ENCODE assay signal across 8 cellular contexts in genomic region chr9:75087824-75088645, GRCh38. TPM values are rescaled to one million over a fixed set of nuclear protein-coding genes. Genes with fewer than 3 reads are reported as not detected.
DNase-seq lines count a peak whose midpoint lies in the region; ATAC-seq lines count a peak whose summit lies in the region.

NMRK1 (minus strand) TSS chr9:75088155; CDS start chr9:75083115, 5,040 bp downstream.
OSTF1 (plus strand) TSS chr9:75088514; CDS start chr9:75088693, 179 bp downstream.

- DNase-seq in COLO668 (lab: John Stamatoyannopoulos, UW; ENCODE audit: unreplicated experiment) (peak; percentile 99), HT-29 (ENCODE audit: low spot score) (peak; percentile 96), lung microvascular endothelial cell (ENCODE audit: low read depth in 2 of 2) (peak; percentile 98)
- DNase-seq in NK-92 treated with Interleukin-12 subunit alpha and Interleukin-12 subunit beta, amount 100 ng/mL, for 24 hours (lab: John Stamatoyannopoulos, UW) = peak; percentile 85
- peak; percentile 94 for DNase-seq in activated CD8-positive, alpha-beta memory T cell treated with anti-CD3 and anti-CD28 coated beads for 24 hours
- peak; percentile 89 for DNase-seq in effector CD4-positive, alpha-beta T cell
- DNase-seq in stimulated activated CD4-positive, alpha-beta T cell treated with anti-CD3 and anti-CD28 coated beads, TNF-alpha, amount 100 ng/mL, for 4 hours (ENCODE audit: low read depth in 3 of 3) = peak; percentile 81 to 85 (median 84)

- peak; percentile 86 for ATAC-seq in GM21360 (IDR thresholded peaks at IDR 0.05; ENCODE audit: unreplicated experiment)

RNA-seq across cellular contexts. Expression of gene NMRK1, which starts in this region (rescaled TPM):
- 2.3 and 5.1 TPM in 2 replicates for total RNA-seq in HT-29 (2014; rRNA removed; shearing (Covaris generic))
- 16.5 and 20.9 TPM in 2 replicates for total RNA-seq in lung microvascular endothelial cell

RNA-seq across cellular contexts. Expression of gene OSTF1, which starts in this region (rescaled TPM):
- total RNA-seq in HT-29 (2014; rRNA removed; shearing (Covaris generic)) = 32.1 and 36.6 TPM in 2 replicates
- total RNA-seq in lung microvascular endothelial cell = 82.6 and 121 TPM in 2 replicates

Comparison
In these comparisons a context has a peak if more than half of its experiments do, and no peak if none do; other contexts are left out.
1. Peak in every context shown above with its lines: DNase-seq and ATAC-seq.